21 cellular contexts compared by ENCODE assay signal in genomic region chr15:59289574-59289973, GRCh38.
"Had no signal": no experiment of that assay in that cellular context is flagged by ENCODE, and none has a peak within 500 bp of the region (broad histone marks: within the 10 kb centered on the region; RNA-seq: fewer than 3 reads in every experiment).

No MANE protein-coding gene starts in this region.

- DNase-seq: activated CD4-positive, alpha-beta memory T cell treated with anti-CD3 and anti-CD28 coated beads, Interleukin-2, amount 10 ng/mL, durations not matched to agents 7 days and 5 days; activated CD4-positive, alpha-beta T cell treated with anti-CD3 and anti-CD28 coated beads for 48 hours; activated CD4-positive, CD25-positive, alpha-beta regulatory T cell; activated naive CD4-positive, alpha-beta T cell treated with Interleukin-2 at 50 U/mL for 16 hours; activated naive CD8-positive, alpha-beta T cell treated with anti-CD3 and anti-CD28 coated beads, Interleukin-2, amount 10 ng/mL, durations not matched to agents 7 days and 5 days; activated T-cell treated with anti-CD3 and anti-CD28 coated beads, Interleukin-2, amount 50 U/mL, for 1 hour; brain microvascular endothelial cell; effector CD4-positive, alpha-beta T cell; heart left ventricle; kidney glomerular epithelial cell; stimulated activated CD4-positive, alpha-beta T cell treated with anti-CD3 and anti-CD28 coated beads, Interleukin-4, amount 100 ng/mL, for 1 hour; stimulated activated naive CD8-positive, alpha-beta T cell treated with anti-CD3 and anti-CD28 coated beads, Interleukin-15, amount 100 ng/mL, for 72 hours; T-helper 1 cell; T-helper 9 cell; testis; upper lobe of right lung had no signal

- H3K27me3 ChIP-seq: brain microvascular endothelial cell, gastroesophageal sphincter, heart left ventricle, testis, upper lobe of right lung had no signal

- H3K36me3 ChIP-seq: brain microvascular endothelial cell, gastroesophageal sphincter, heart left ventricle, upper lobe of right lung had no signal

- H3K9me3 ChIP-seq: gastroesophageal sphincter, heart left ventricle, testis, upper lobe of right lung had no signal

- ATAC-seq: activated T-helper 17 cell treated with anti-CD3 and anti-CD28 coated beads, Interleukin-2, amount 50 U/mL, for 72 hours; esophagus mucosa; gastroesophageal sphincter; heart left ventricle; natural killer cell treated with Interleukin-12 subunit alpha and Interleukin-12 subunit beta and Interleukin-15 and Interleukin-18, amount 100 ng/mL, for 72 hours; stimulated activated naive CD8-positive, alpha-beta T cell treated with anti-CD3 and anti-CD28 coated beads, Interleukin-15, amount 100 ng/mL, for 72 hours; upper lobe of right lung had no signal

- H3K4me3 ChIP-seq: coronary artery, gastroesophageal sphincter, heart left ventricle, testis, upper lobe of right lung had no signal

- H3K4me1 ChIP-seq: testis, upper lobe of right lung had no signal

- H3K27ac ChIP-seq: brain microvascular endothelial cell, gastroesophageal sphincter, heart left ventricle, testis, upper lobe of right lung had no signal
